In the genomic region with DNA sequence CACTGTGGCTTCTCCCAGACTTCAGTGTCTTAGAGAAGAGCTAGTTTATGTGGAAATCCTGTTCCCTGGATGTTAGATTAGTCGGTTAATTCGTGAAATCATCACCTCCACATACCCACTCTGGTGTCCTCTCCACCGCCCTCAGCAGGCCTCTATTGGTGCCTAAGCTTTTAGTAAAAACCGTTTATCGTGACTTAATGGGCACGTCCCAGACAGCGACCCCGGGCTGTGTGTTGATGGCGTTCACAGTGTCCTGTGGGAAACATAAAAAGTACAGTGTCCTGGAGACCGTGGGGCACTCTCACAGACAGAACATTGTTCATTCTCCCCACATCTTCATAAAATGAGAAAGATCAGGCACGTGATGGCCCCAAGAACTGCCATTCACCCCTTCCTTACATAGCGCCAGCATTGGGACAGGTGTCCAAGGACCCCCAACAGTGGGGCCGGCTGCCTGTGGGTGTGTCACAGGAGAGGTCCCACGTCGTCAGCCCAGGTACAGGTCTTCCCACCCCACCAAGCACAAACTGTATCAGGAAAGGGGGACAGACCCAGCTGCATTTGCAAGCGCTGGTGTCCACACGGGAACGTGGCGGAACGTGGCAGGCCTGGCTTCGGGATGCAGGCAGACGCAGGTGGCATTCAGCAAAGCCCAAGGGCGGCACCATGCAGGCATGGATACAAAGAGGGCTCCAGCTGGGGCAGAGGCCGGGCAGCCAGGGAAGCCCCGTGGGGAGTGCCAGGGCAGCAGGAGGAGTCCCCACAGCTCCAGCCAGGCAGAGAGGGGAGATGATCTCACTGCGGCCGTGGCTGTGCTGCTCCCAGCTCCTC, we compare ENCODE assay signal across 14 cellular contexts.
DNase-seq lines count a peak whose midpoint lies in the region; ATAC-seq and TF ChIP-seq lines count a peak whose summit lies in the region.
"Had no signal": no experiment of that assay in that cellular context is flagged by ENCODE, and none has a peak within 500 bp of the region (broad histone marks: within the 10 kb centered on the region; RNA-seq: fewer than 3 reads in every experiment).

No MANE protein-coding gene starts in this region.

- CTCF ChIA-PET in WTC11 (lab: Charles Lee) = no interaction called here

- H3K27me3 ChIP-seq in stomach = peaks cover 0 to 11% (median 0%) of the 10 kb centered on the region in 3 donors

- ATAC-seq in WTC11 (no peak), GM18868 (IDR thresholded peaks at IDR 0.05; ENCODE audit: unreplicated experiment) (no peak)
- ATAC-seq: naive thymus-derived CD8-positive, alpha-beta T cell had no signal

- no peak overlapping the region for H3K4me3 Mint-ChIP-seq in WTC11
- H3K4me3 Mint-ChIP-seq: activated naive CD4-positive, alpha-beta T cell treated with anti-CD3 and anti-CD28 coated beads, Interleukin-2, amount 50 U/mL, for 24 hours had no signal

- intact Hi-C loops in stomach (cut with DNase I; ENCODE audit: low total_unique reads) = no loop called here

- WGBS in stomach, 5 donors = 85 to 91% (median 91%) methylated on average over 17 to 27 of the region's 27 CpGs

- H3K4me1 ChIP-seq in stomach = peaks cover 0 to 23% (median 11%) of the 10 kb centered on the region in 4 donors

- H3K4me3 ChIP-seq in stomach = no peak overlapping the region

- H3K27me3 Mint-ChIP-seq in WTC11 (ENCODE audit: low read depth) = no peaks in the 10 kb centered on the region
- H3K27me3 Mint-ChIP-seq: activated naive CD4-positive, alpha-beta T cell treated with anti-CD3 and anti-CD28 coated beads, Interleukin-2, amount 50 U/mL, for 24 hours had no signal

- peaks cover 6% of the 10 kb centered on the region for H3K36me3 Mint-ChIP-seq in WTC11
- H3K36me3 Mint-ChIP-seq: activated naive CD4-positive, alpha-beta T cell treated with anti-CD3 and anti-CD28 coated beads, Interleukin-2, amount 50 U/mL, for 24 hours; naive thymus-derived CD8-positive, alpha-beta T cell had no signal

- no peak overlapping the region for H3K27ac Mint-ChIP-seq in WTC11
- H3K27ac Mint-ChIP-seq: activated naive CD4-positive, alpha-beta T cell treated with anti-CD3 and anti-CD28 coated beads, Interleukin-2, amount 50 U/mL, for 24 hours; naive thymus-derived CD8-positive, alpha-beta T cell had no signal

- TF ChIP-seq POLR2A in stomach (IDR thresholded peaks at IDR 0.05) = no peak

- no peaks in the 10 kb centered on the region for H3K36me3 ChIP-seq in stomach

- H3K9me3 Mint-ChIP-seq in WTC11 = peaks cover 18% of the 10 kb centered on the region; the same call in 1 of the 2 replicates
- H3K9me3 Mint-ChIP-seq: activated naive CD4-positive, alpha-beta T cell treated with anti-CD3 and anti-CD28 coated beads, Interleukin-2, amount 50 U/mL, for 24 hours; naive thymus-derived CD8-positive, alpha-beta T cell had no signal

- DNase-seq in NCI-H69 (lab: John Stamatoyannopoulos, UW) (peak; percentile 73), WTC11 (ENCODE audit: low spot score) (peak; percentile 7), mesenteric fat pad (ENCODE audit: low spot score) (peak; percentile 88), stomach (peak; percentile 19), DMS153 treated with DMSO at 0.1 percent for 48 hours (lab: John Stamatoyannopoulos, UW; ENCODE audit: unreplicated experiment) (no peak), NCI-H226 (no peak)
- DNase-seq: activated CD4-positive, alpha-beta T cell treated with anti-CD3 and anti-CD28 coated beads, Interleukin-2, amount 50 U/mL, for 1 hour; AML-193; mammary epithelial cell; naive thymus-derived CD8-positive, alpha-beta T cell; NCI-H1105 treated with DMSO at 0.1 percent for 48 hours; NCI-H526 had no signal

- no peak overlapping the region for H3K27ac ChIP-seq in stomach

- TF ChIP-seq CTCF in WTC11 (IDR thresholded peaks at IDR 0.05) (no peak), stomach (IDR thresholded peaks at IDR 0.05) (no peak)

- POLR2A ChIA-PET in WTC11 (lab: Charles Lee) = no interaction called here

- H3K9me3 ChIP-seq in stomach = no peaks in the 10 kb centered on the region

- peaks cover 5% of the 10 kb centered on the region for H3K4me1 Mint-ChIP-seq in WTC11
- H3K4me1 Mint-ChIP-seq: activated naive CD4-positive, alpha-beta T cell treated with anti-CD3 and anti-CD28 coated beads, Interleukin-2, amount 50 U/mL, for 24 hours had no signal

- no peak for TF ChIP-seq EP300 in stomach (IDR thresholded peaks at IDR 0.05)

TF ChIP-seq in WTC11, 78 proteins besides CTCF, POLR2A, EP300 and RAD21:
- TF ChIP-seq ZNF317 (CRISPR knock-in tag; IDR thresholded peaks at IDR 0.05; ENCODE audit: borderline replicate concordance, low read depth) (no peak), RORB (CRISPR knock-in tag; IDR thresholded peaks at IDR 0.05) (no peak), NFE2L1 (CRISPR knock-in tag; IDR thresholded peaks at IDR 0.05) (no peak), ATF1 (CRISPR knock-in tag; IDR thresholded peaks at IDR 0.05) (no peak), ZNF423 (CRISPR knock-in tag; IDR thresholded peaks at IDR 0.05) (no peak), NFATC4 (CRISPR knock-in tag; IDR thresholded peaks at IDR 0.05) (no peak), SMAD4 (CRISPR knock-in tag; IDR thresholded peaks at IDR 0.05) (no peak), CREB1 (CRISPR knock-in tag; IDR thresholded peaks at IDR 0.05) (no peak), TP53 (CRISPR knock-in tag; IDR thresholded peaks at IDR 0.05) (no peak), ELF4 (CRISPR knock-in tag; IDR thresholded peaks at IDR 0.05; ENCODE audit: low read depth) (no peak), ZNF138 (CRISPR knock-in tag; conservative IDR thresholded peaks at IDR 0.05) (no peak), TEAD1 (CRISPR knock-in tag; IDR thresholded peaks at IDR 0.05) (no peak), ZNF416 (CRISPR knock-in tag; IDR thresholded peaks at IDR 0.05) (no peak), ZNF671 (CRISPR knock-in tag; IDR thresholded peaks at IDR 0.05) (no peak)
- TF ChIP-seq, protein P1, sequence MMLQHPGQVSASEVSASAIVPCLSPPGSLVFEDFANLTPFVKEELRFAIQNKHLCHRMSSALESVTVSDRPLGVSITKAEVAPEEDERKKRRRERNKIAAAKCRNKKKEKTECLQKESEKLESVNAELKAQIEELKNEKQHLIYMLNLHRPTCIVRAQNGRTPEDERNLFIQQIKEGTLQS (CRISPR knock-in tag; conservative IDR thresholded peaks at IDR 0.05) = no peak
- TF ChIP-seq, protein P2, sequence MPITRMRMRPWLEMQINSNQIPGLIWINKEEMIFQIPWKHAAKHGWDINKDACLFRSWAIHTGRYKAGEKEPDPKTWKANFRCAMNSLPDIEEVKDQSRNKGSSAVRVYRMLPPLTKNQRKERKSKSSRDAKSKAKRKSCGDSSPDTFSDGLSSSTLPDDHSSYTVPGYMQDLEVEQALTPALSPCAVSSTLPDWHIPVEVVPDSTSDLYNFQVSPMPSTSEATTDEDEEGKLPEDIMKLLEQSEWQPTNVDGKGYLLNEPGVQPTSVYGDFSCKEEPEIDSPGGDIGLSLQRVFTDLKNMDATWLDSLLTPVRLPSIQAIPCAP (CRISPR knock-in tag; IDR thresholded peaks at IDR 0.05) = no peak
- TF ChIP-seq, protein P3, sequence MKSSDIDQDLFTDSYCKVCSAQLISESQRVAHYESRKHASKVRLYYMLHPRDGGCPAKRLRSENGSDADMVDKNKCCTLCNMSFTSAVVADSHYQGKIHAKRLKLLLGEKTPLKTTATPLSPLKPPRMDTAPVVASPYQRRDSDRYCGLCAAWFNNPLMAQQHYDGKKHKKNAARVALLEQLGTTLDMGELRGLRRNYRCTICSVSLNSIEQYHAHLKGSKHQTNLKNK (CRISPR knock-in tag; IDR thresholded peaks at IDR 0.05) = no peak

Comparison
In these comparisons a context has a peak if more than half of its experiments do, and no peak if none do; other contexts are left out.
1. DNase-seq: peak in NCI-H69 (single experiment), WTC11 (single experiment), mesenteric fat pad (single experiment) and stomach (single experiment); none in DMS153 treated with DMSO at 0.1 percent for 48 hours (single experiment) and NCI-H226 (single experiment).